ENCODE assay signal across 12 cellular contexts in genomic region chr15:94168250-94168649, GRCh38.
DNase-seq lines count a peak whose midpoint lies in the region; ATAC-seq and TF ChIP-seq lines count a peak whose summit lies in the region.
"Had no signal": no experiment of that assay in that cellular context is flagged by ENCODE, and none has a peak within 500 bp of the region (broad histone marks: within the 10 kb centered on the region; RNA-seq: fewer than 3 reads in every experiment).

No MANE protein-coding gene starts in this region.

- peak overlapping the region; percentile 12 for H3K9ac ChIP-seq in Loucy (ENCODE audit: low read depth, low read length, poor library complexity, severe bottlenecking)
- H3K9ac ChIP-seq in colonic mucosa (ENCODE audit: low read depth in 2 of 2, low read length in 2 of 2), result no peak overlapping the region

- H3K4me3 Mint-ChIP-seq in natural killer cell, result no peak overlapping the region
- no peak overlapping the region for H3K4me3 Mint-ChIP-seq in natural killer cell treated with Interleukin-12 subunit alpha and Interleukin-12 subunit beta and Interleukin-15 and Interleukin-18, amount 100 ng/mL, for 72 hours
- H3K4me3 Mint-ChIP-seq in type B pancreatic cell, result no peak overlapping the region
- H3K4me3 Mint-ChIP-seq: CD4-positive, CD25-positive, alpha-beta regulatory T cell had no signal

- H3K27ac Mint-ChIP-seq in natural killer cell (no peak overlapping the region), type B pancreatic cell (no peak overlapping the region)
- H3K27ac Mint-ChIP-seq in natural killer cell treated with Interleukin-12 subunit alpha and Interleukin-12 subunit beta and Interleukin-15 and Interleukin-18, amount 100 ng/mL, for 72 hours, result no peak overlapping the region
- H3K27ac Mint-ChIP-seq: CD4-positive, CD25-positive, alpha-beta regulatory T cell had no signal

- H3K4me3 ChIP-seq in Loucy (ENCODE audit: low read length, poor library complexity, severe bottlenecking) (no peak overlapping the region), colonic mucosa (no peak overlapping the region)

- H3K79me2 ChIP-seq in Loucy (ENCODE audit: insufficient read depth, low read length), result no peaks in the 10 kb centered on the region

- intact Hi-C loops in natural killer cell (cut with micrococcal nuclease) (loop anchor here (10.0 kb wide), 2 partner anchors 1127 to 1697 kb away; no protein-coding TSS in a partner anchor), colonic mucosa (cut with DNase I) (no loop called here)

- H3K4me1 Mint-ChIP-seq in natural killer cell (peaks cover 8 to 14% of the 10 kb centered on the region in 2 donors), type B pancreatic cell (ENCODE audit: unreplicated experiment) (no peaks in the 10 kb centered on the region)
- H3K4me1 Mint-ChIP-seq in natural killer cell treated with Interleukin-12 subunit alpha and Interleukin-12 subunit beta and Interleukin-15 and Interleukin-18, amount 100 ng/mL, for 72 hours (ENCODE audit: low read depth in 2 of 2), result peaks cover 34 to 41% of the 10 kb centered on the region in 2 donors
- H3K4me1 Mint-ChIP-seq: CD4-positive, CD25-positive, alpha-beta regulatory T cell had no signal

- peak; percentile 53 for TF ChIP-seq CTCF in natural killer cell (IDR thresholded peaks at IDR 0.05)
- TF ChIP-seq CTCF in Loucy (conservative IDR thresholded peaks at IDR 0.05; ENCODE audit: low read length), result peak; percentile 86
- peak; percentile 18 for TF ChIP-seq CTCF in colonic mucosa (IDR thresholded peaks at IDR 0.05)
- TF ChIP-seq CTCF in type B pancreatic cell (conservative IDR thresholded peaks at IDR 0.05), result peak; percentile 47

- peak in 1 of 3 donors; percentile 38 for ATAC-seq in natural killer cell
- no peak for ATAC-seq in natural killer cell treated with Interleukin-12 subunit alpha and Interleukin-12 subunit beta and Interleukin-15 and Interleukin-18, amount 100 ng/mL, for 72 hours

- H3K27me3 ChIP-seq in Loucy (ENCODE audit: insufficient read depth, low read length, poor library complexity, severe bottlenecking), result no peaks in the 10 kb centered on the region
- no peaks in the 10 kb centered on the region for H3K27me3 ChIP-seq in colonic mucosa

- H3K9me3 Mint-ChIP-seq in natural killer cell (no peaks in the 10 kb centered on the region), type B pancreatic cell (peaks cover 4% of the 10 kb centered on the region)
- peaks cover 12% of the 10 kb centered on the region for H3K9me3 Mint-ChIP-seq in natural killer cell treated with Interleukin-12 subunit alpha and Interleukin-12 subunit beta and Interleukin-15 and Interleukin-18, amount 100 ng/mL, for 72 hours

- peaks cover 10% of the 10 kb centered on the region for H3K4me1 ChIP-seq in Loucy (ENCODE audit: insufficient read depth, low read length, poor library complexity, severe bottlenecking)
- no peaks in the 10 kb centered on the region for H3K4me1 ChIP-seq in colonic mucosa

- DNase-seq in natural killer cell (no peak), colonic mucosa (no peak), type B pancreatic cell (ENCODE audit: extremely low spot score, unreplicated experiment) (no peak), SKM-1 (lab: John Stamatoyannopoulos, UW; ENCODE audit: unreplicated experiment) (no peak), retina (no peak), cerebellar cortex (ENCODE audit: low spot score) (no peak)
- DNase-seq in natural killer cell treated with Interleukin-12 subunit alpha and Interleukin-12 subunit beta and Interleukin-15 and Interleukin-18, amount 100 ng/mL, for 72 hours (ENCODE audit: low spot score), result no peak
- DNase-seq: activated naive CD4-positive, alpha-beta T cell treated with Interleukin-2 at 50 U/mL for 16 hours; NCI-H526 treated with DMSO at 0.1 percent for 48 hours; occipital lobe had no signal

- no peak overlapping the region for H3K4me2 ChIP-seq in Loucy (ENCODE audit: low read depth, low read length, poor library complexity, severe bottlenecking)

- H3K36me3 Mint-ChIP-seq in natural killer cell (no peaks in the 10 kb centered on the region), type B pancreatic cell (no peaks in the 10 kb centered on the region)
- H3K36me3 Mint-ChIP-seq in natural killer cell treated with Interleukin-12 subunit alpha and Interleukin-12 subunit beta and Interleukin-15 and Interleukin-18, amount 100 ng/mL, for 72 hours, result peaks cover 22% of the 10 kb centered on the region
- H3K36me3 Mint-ChIP-seq: CD4-positive, CD25-positive, alpha-beta regulatory T cell had no signal

- H3K27me3 Mint-ChIP-seq in natural killer cell (ENCODE audit: low read depth in 2 of 2) (no peaks in the 10 kb centered on the region), type B pancreatic cell (no peaks in the 10 kb centered on the region)
- no peaks in the 10 kb centered on the region for H3K27me3 Mint-ChIP-seq in natural killer cell treated with Interleukin-12 subunit alpha and Interleukin-12 subunit beta and Interleukin-15 and Interleukin-18, amount 100 ng/mL, for 72 hours

- no peak overlapping the region for H3K27ac ChIP-seq in colonic mucosa

- H3K9me2 ChIP-seq in Loucy (replicated peaks; ENCODE audit: low read depth, low read length), result no peaks in the 10 kb centered on the region

- H4K20me1 ChIP-seq in Loucy (ENCODE audit: insufficient read depth, low read length, poor library complexity, severe bottlenecking), result no peaks in the 10 kb centered on the region

- H3K36me3 ChIP-seq in Loucy (ENCODE audit: insufficient read depth, low read length) (no peaks in the 10 kb centered on the region), colonic mucosa (no peaks in the 10 kb centered on the region)

- no peaks in the 10 kb centered on the region for H3F3A ChIP-seq in Loucy (ENCODE audit: low read depth)

- H3K9me3 ChIP-seq in Loucy (ENCODE audit: insufficient read depth, low read depth, low read length), result peaks cover 5% of the 10 kb centered on the region; the same call in 1 of the 2 replicates
- no peaks in the 10 kb centered on the region for H3K9me3 ChIP-seq in colonic mucosa

- H2AFZ ChIP-seq in Loucy (ENCODE audit: low read length), result no peak overlapping the region

Comparison
In these comparisons a context has a peak if more than half of its experiments do, and no peak if none do; other contexts are left out.
1. CTCF ChIP-seq: peak in every context shown above with its lines; median percentile 86 in Loucy; 53 in natural killer cell; 47 in type B pancreatic cell; 18 in colonic mucosa.